ENCODE assay signal across 12 cellular contexts in the genomic region with DNA sequence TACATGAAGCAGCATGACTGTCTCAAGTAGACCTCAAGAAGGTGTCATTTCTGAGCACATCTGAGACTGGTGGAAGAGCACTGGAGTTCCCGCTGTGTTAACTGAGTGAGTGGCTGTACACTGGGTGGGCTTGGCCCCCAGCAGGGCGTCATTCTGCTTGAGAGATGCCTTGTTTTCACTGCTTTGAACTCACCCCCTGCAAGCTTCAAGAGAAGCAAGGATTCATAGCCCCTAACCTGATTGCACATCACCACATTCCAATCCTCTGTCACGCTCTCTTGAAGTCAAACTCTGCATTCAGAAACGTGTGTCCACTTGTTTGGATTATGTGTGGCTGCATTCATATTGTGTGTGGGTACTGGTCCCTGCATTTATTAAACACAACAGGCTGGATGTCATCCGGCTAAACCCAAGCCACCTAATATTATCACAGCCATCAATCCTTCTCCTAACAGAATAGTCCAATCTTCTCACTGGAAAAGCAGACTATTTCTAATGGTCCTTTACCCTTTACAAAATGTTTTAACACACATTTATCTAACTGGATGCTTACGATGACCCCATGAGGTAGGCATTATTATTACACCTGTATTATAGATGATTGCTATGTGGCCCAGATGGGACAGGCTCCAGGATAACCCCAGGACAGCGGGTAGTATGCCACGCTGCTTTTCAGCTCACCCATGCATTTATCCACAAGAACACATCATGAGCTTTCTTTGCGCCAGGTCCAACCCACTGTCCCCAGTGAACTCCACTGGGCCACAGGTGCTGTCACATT.
A peak's percentile ranks its signal among the peaks of the same experiment; 100 is the strongest.
DNase-seq lines count a peak whose midpoint lies in the region; ATAC-seq and TF ChIP-seq lines count a peak whose summit lies in the region.
"Had no signal": no experiment of that assay in that cellular context is flagged by ENCODE, and none has a peak within 500 bp of the region (broad histone marks: within the 10 kb centered on the region; RNA-seq: fewer than 3 reads in every experiment).

No MANE protein-coding gene starts in this region.

- peaks cover 25% of the 10 kb centered on the region for H3K4me1 Mint-ChIP-seq in neural progenitor cell
- H3K4me1 Mint-ChIP-seq in stimulated activated memory B cell treated with anti-CD40 and anti-IgM and Interleukin-4, amounts not matched to agents 10 μg/mL and 1 μg/mL and 100 μg/mL, for 72 hours = no peaks in the 10 kb centered on the region

- H3K36me3 Mint-ChIP-seq in neural progenitor cell = peaks cover 25% of the 10 kb centered on the region
- H3K36me3 Mint-ChIP-seq in stimulated activated memory B cell treated with anti-CD40 and anti-IgM and Interleukin-4, amounts not matched to agents 10 μg/mL and 1 μg/mL and 100 μg/mL, for 72 hours = peaks cover 55% of the 10 kb centered on the region

- H3K9me3 ChIP-seq in DOHH2 (ENCODE audit: control insufficient read depth, insufficient read depth, low read length) (no peaks in the 10 kb centered on the region), mammary epithelial cell (replicated peaks; ENCODE audit: insufficient read depth, low read length) (no peaks in the 10 kb centered on the region), neural progenitor cell (ENCODE audit: low read depth) (no peaks in the 10 kb centered on the region)
- H3K9me3 ChIP-seq: mucosa of descending colon, suprapubic skin had no signal

- H3K4me3 ChIP-seq in DOHH2 (ENCODE audit: low read length) (no peak overlapping the region), mammary epithelial cell (replicated peaks in 1 of 3; ENCODE audit: insufficient read depth in 1 of 3, low read depth in 2 of 3, low read length in 3 of 3) (no peak overlapping the region), neural progenitor cell (no peak overlapping the region)
- H3K4me3 ChIP-seq: mucosa of descending colon, suprapubic skin had no signal

- H3K79me2 ChIP-seq in DOHH2 (ENCODE audit: control insufficient read depth, low read length) = no peaks in the 10 kb centered on the region
- peaks cover 51% of the 10 kb centered on the region for H3K79me2 ChIP-seq in mammary epithelial cell (ENCODE audit: insufficient read depth, low read length)
- no peaks in the 10 kb centered on the region for H3K79me2 ChIP-seq in neural progenitor cell (ENCODE audit: low read depth)

- no peak overlapping the region for H2AFZ ChIP-seq in mammary epithelial cell (ENCODE audit: low read depth, low read length)
- no peak overlapping the region for H2AFZ ChIP-seq in neural progenitor cell (replicated peaks)

- TSS peak; percentile 55 for BruUV-seq in mammary epithelial cell (replicated peaks; lab: Mats Ljungman, UMichigan)

- H3K27me3 Mint-ChIP-seq in neural progenitor cell (ENCODE audit: insufficient read depth, low read depth) = peaks cover 3% of the 10 kb centered on the region
- H3K27me3 Mint-ChIP-seq in stimulated activated memory B cell treated with anti-CD40 and anti-IgM and Interleukin-4, amounts not matched to agents 10 μg/mL and 1 μg/mL and 100 μg/mL, for 72 hours = no peaks in the 10 kb centered on the region

- peak; percentile 11 for DNase-seq in M059J (ENCODE audit: low read depth)
- peak; percentile 92 for DNase-seq in mammary epithelial cell
- DNase-seq in neural progenitor cell (ENCODE audit: low spot score) = peak; percentile 11
- no peak for DNase-seq in amygdala (lab: John Stamatoyannopoulos, UW)
- no peak for DNase-seq in NCI-H526 (lab: John Stamatoyannopoulos, UW)
- DNase-seq: activated CD4-positive, alpha-beta T cell treated with anti-CD3 and anti-CD28 coated beads for 4 hours; mucosa of descending colon; NCI-H1694 had no signal

- in situ Hi-C loops in mammary epithelial cell (cut with MboI; ENCODE audit: low sequenced_read_pairs in 2 of 2) = no loop called here

- H3K9me3 Mint-ChIP-seq in neural progenitor cell = no peaks in the 10 kb centered on the region
- H3K9me3 Mint-ChIP-seq in stimulated activated memory B cell treated with anti-CD40 and anti-IgM and Interleukin-4, amounts not matched to agents 10 μg/mL and 1 μg/mL and 100 μg/mL, for 72 hours = no peaks in the 10 kb centered on the region

- intact Hi-C loops in mammary epithelial cell (cut with micrococcal nuclease) = loop anchor here (5.0 kb wide), 1 partner anchor 261 kb away; a partner anchor contains a TSS

- H3K9me2 ChIP-seq in DOHH2 (replicated peaks; ENCODE audit: control insufficient read depth, low read length) = no peaks in the 10 kb centered on the region

- no peak overlapping the region for H3K4me3 Mint-ChIP-seq in neural progenitor cell
- H3K4me3 Mint-ChIP-seq in stimulated activated memory B cell treated with anti-CD40 and anti-IgM and Interleukin-4, amounts not matched to agents 10 μg/mL and 1 μg/mL and 100 μg/mL, for 72 hours = no peak overlapping the region

- H3K27ac Mint-ChIP-seq in neural progenitor cell = peak overlapping the region; percentile 66
- no peak overlapping the region for H3K27ac Mint-ChIP-seq in stimulated activated memory B cell treated with anti-CD40 and anti-IgM and Interleukin-4, amounts not matched to agents 10 μg/mL and 1 μg/mL and 100 μg/mL, for 72 hours

- H3K36me3 ChIP-seq in DOHH2 (ENCODE audit: control insufficient read depth, low read length) (peaks cover 20% of the 10 kb centered on the region), mammary epithelial cell (ENCODE audit: insufficient read depth, low read length) (peaks cover 28% of the 10 kb centered on the region), neural progenitor cell (no peaks in the 10 kb centered on the region)

- H3K4me2 ChIP-seq in DOHH2 (ENCODE audit: low read length) (no peak overlapping the region), mammary epithelial cell (ENCODE audit: insufficient read depth, low read depth, low read length) (peak overlapping the region; percentile 82), neural progenitor cell (no peak overlapping the region)

- no peaks in the 10 kb centered on the region for H3K27me3 ChIP-seq in DOHH2 (ENCODE audit: control insufficient read depth, low read length)
- no peaks in the 10 kb centered on the region for H3K27me3 ChIP-seq in mammary epithelial cell (ENCODE audit: insufficient read depth, low read length)
- H3K27me3 ChIP-seq in neural progenitor cell = no peaks in the 10 kb centered on the region
- H3K27me3 ChIP-seq: suprapubic skin had no signal

- H3F3A ChIP-seq in DOHH2 (ENCODE audit: control insufficient read depth, insufficient read depth) (no peaks in the 10 kb centered on the region), neural progenitor cell (ENCODE audit: low read depth) (no peaks in the 10 kb centered on the region)

- TF ChIP-seq CTCF in DOHH2 (IDR thresholded peaks at IDR 0.05; ENCODE audit: low read depth, low read length, poor library complexity, severe bottlenecking) (peak; percentile 24), mammary epithelial cell (conservative IDR thresholded peaks at IDR 0.05 in 1 of 2, IDR thresholded peaks at IDR 0.05 in 1 of 2; ENCODE audit: extremely low read depth in 1 of 2, insufficient read depth in 1 of 2, low read depth in 1 of 2, low read length in 2 of 2) (peak; percentile 24 to 41), neural progenitor cell (IDR thresholded peaks at IDR 0.05) (no peak)

- WGBS in mammary epithelial cell (ENCODE audit: low coverage, missing lambda C conversion rate) = 12% methylated on average over 9 of the region's 9 CpGs

- no peaks in the 10 kb centered on the region for H3K4me1 ChIP-seq in DOHH2 (ENCODE audit: control insufficient read depth, low read length)
- peaks cover 36% of the 10 kb centered on the region for H3K4me1 ChIP-seq in mammary epithelial cell (ENCODE audit: insufficient read depth, low read length)
- no peaks in the 10 kb centered on the region for H3K4me1 ChIP-seq in neural progenitor cell

- dilution Hi-C loops in mammary epithelial cell (cut with HindIII; ENCODE audit: low sequenced_read_pairs) = no loop called here

- no peak for ATAC-seq in stimulated activated memory B cell treated with anti-CD40 and anti-IgM and Interleukin-4, amounts not matched to agents 10 μg/mL and 1 μg/mL and 100 μg/mL, for 72 hours
- no peak for ATAC-seq in GM18867 (IDR thresholded peaks at IDR 0.05; ENCODE audit: unreplicated experiment)

- peak overlapping the region; percentile 36 for H3K9ac ChIP-seq in mammary epithelial cell (ENCODE audit: insufficient read depth, low read length)
- no peak overlapping the region for H3K9ac ChIP-seq in neural progenitor cell

- H3K27ac ChIP-seq in DOHH2 (ENCODE audit: low read depth, low read length) (no peak overlapping the region), mammary epithelial cell (ENCODE audit: insufficient read depth, low read depth, low read length) (peak overlapping the region; percentile 93), neural progenitor cell (no peak overlapping the region)
- H3K27ac ChIP-seq: suprapubic skin had no signal

- H4K20me1 ChIP-seq in DOHH2 (ENCODE audit: control insufficient read depth, insufficient read depth, low read depth, low read length) (no peaks in the 10 kb centered on the region), mammary epithelial cell (ENCODE audit: insufficient read depth, low read length) (no peaks in the 10 kb centered on the region), neural progenitor cell (ENCODE audit: low read depth) (peaks cover 5% of the 10 kb centered on the region)

- CTCF ChIA-PET in mammary epithelial cell (lab: Charles Lee; ENCODE audit: low non-redundant PET) = interaction anchor here (0.6 kb wide), 1 partner anchor 1433 kb away, joined by 3 read pairs; no protein-coding TSS in a partner anchor

Comparison
In these comparisons a context has a peak if more than half of its experiments do, and no peak if none do; other contexts are left out.
1. DNase-seq: peak in M059J (single experiment), mammary epithelial cell (single experiment) and neural progenitor cell (single experiment); none in amygdala (0 of 56) and NCI-H526 (0 of 2).